Comparison of ENCODE assay signal across 24 cellular contexts in the genomic region with DNA sequence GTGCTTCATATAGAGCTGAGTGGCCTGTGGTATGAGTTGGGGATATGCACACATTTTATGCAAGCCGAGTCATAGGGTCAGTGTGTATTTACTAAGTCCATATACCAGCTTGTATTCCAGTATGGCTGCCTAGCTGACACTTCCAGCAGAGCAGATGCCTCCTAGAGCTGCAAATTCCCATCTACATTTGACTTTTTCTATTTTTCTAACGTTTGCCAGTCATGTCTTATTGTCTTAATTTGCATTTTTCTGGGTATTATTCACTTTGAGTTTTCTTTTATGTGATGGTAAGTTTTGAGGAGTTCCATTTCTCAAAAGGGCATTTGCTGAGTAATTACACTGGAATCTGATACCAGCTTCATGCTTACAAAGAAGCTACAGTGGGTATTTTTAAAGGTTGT.
A peak's percentile ranks its signal among the peaks of the same experiment; 100 is the strongest.
DNase-seq lines count a peak whose midpoint lies in the region; ATAC-seq, FAIRE-seq and TF ChIP-seq lines count a peak whose summit lies in the region.
"Had no signal": no experiment of that assay in that cellular context is flagged by ENCODE, and none has a peak within 500 bp of the region (broad histone marks: within the 10 kb centered on the region; RNA-seq: fewer than 3 reads in every experiment).

No MANE protein-coding gene starts in this region.

- H3K9me3 ChIP-seq in IMR-90 (ENCODE audit: control insufficient read depth, insufficient read depth, low read length) (no peaks in the 10 kb centered on the region), astrocyte (ENCODE audit: insufficient read depth, low read depth, low read length) (no peaks in the 10 kb centered on the region), keratinocyte (ENCODE audit: control insufficient read depth, low read depth, low read length) (no peaks in the 10 kb centered on the region), tibial artery (no peaks in the 10 kb centered on the region)
- H3K9me3 ChIP-seq: upper lobe of right lung had no signal

- H4K20me1 ChIP-seq in IMR-90 (ENCODE audit: insufficient read depth, low read length) (no peaks in the 10 kb centered on the region), astrocyte (ENCODE audit: insufficient read depth, low read length) (no peaks in the 10 kb centered on the region), keratinocyte (ENCODE audit: control insufficient read depth, extremely low read depth, insufficient read depth, low read length) (no peaks in the 10 kb centered on the region)

- H3K9me1 ChIP-seq in IMR-90 (ENCODE audit: insufficient read depth, low read length) (no peaks in the 10 kb centered on the region; the same call in 1 of the 2 replicates), keratinocyte (ENCODE audit: control insufficient read depth, extremely low read depth, insufficient read depth, low read length) (no peaks in the 10 kb centered on the region)

- no TSS peak for BruUV-seq in IMR-90 (replicated peaks; lab: Mats Ljungman, UMichigan)

- H2AFZ ChIP-seq in IMR-90 (replicated peaks; ENCODE audit: low read length, poor library complexity) (no peak overlapping the region), astrocyte (ENCODE audit: low read depth, low read length) (peak overlapping the region; percentile 51), keratinocyte (ENCODE audit: control insufficient read depth, low read length) (no peak overlapping the region)

- no peaks in the 10 kb centered on the region for H3K4me1 ChIP-seq in IMR-90 (ENCODE audit: control insufficient read depth, insufficient read depth, low read length)
- H3K4me1 ChIP-seq in astrocyte (ENCODE audit: insufficient read depth, low read length), result peaks cover 11% of the 10 kb centered on the region
- H3K4me1 ChIP-seq in keratinocyte (ENCODE audit: control insufficient read depth, extremely low read depth, insufficient read depth, low read length), result peaks cover 3% of the 10 kb centered on the region
- H3K4me1 ChIP-seq in tibial artery, result no peaks in the 10 kb centered on the region
- H3K4me1 ChIP-seq: upper lobe of right lung had no signal

- H3K9ac ChIP-seq in IMR-90 (ENCODE audit: low read depth, low read length) (no peak overlapping the region), astrocyte (ENCODE audit: low read length) (no peak overlapping the region), keratinocyte (ENCODE audit: control insufficient read depth, extremely low read depth, insufficient read depth, low read length) (no peak overlapping the region)

- POLR2A ChIA-PET in IMR-90 (lab: Charles Lee; ENCODE audit: unreplicated experiment), result no interaction called here

- no peak overlapping the region for H3K4me3 Mint-ChIP-seq in astrocyte (ENCODE audit: unreplicated experiment)
- H3K4me3 Mint-ChIP-seq: activated CD8-positive, alpha-beta memory T cell treated with anti-CD3 and anti-CD28 coated beads, Interleukin-2, amount 10 ng/mL, durations not matched to agents 7 days and 5 days; immature natural killer cell; natural killer cell; stimulated activated naive CD8-positive, alpha-beta T cell treated with anti-CD3 and anti-CD28 coated beads, Interleukin-15, Interleukin-2, amounts not matched to agents 100 ng/mL and 50 ng/mL, for 24 hours; T-helper 2 cell treated with Interferon-gamma antibody and Interleukin-4, amounts not matched to agents 5 μg/mL and 100 μg/mL, for 36 hours had no signal

- H4K5ac ChIP-seq in IMR-90 (ENCODE audit: low read depth, low read length), result no peak overlapping the region

- in situ Hi-C loops in IMR-90 (cut with MboI; ENCODE audit: low sequenced_read_pairs), result no loop called here

- H3K4me1 Mint-ChIP-seq in astrocyte (ENCODE audit: low read depth, unreplicated experiment), result peaks cover 5% of the 10 kb centered on the region
- H3K4me1 Mint-ChIP-seq: activated CD8-positive, alpha-beta memory T cell treated with anti-CD3 and anti-CD28 coated beads, Interleukin-2, amount 10 ng/mL, durations not matched to agents 7 days and 5 days; natural killer cell had no signal

- intact Hi-C loops in IMR-90 (cut with micrococcal nuclease) (no loop called here), tibial artery (cut with DNase I; ENCODE audit: low total_unique reads) (no loop called here)

- no peaks in the 10 kb centered on the region for H3K79me1 ChIP-seq in IMR-90 (ENCODE audit: low read depth in 1 of 2, low read length in 2 of 2)

- TF ChIP-seq RAD21 in IMR-90 (IDR thresholded peaks at IDR 0.05; ENCODE audit: low read length), result no peak

- no peaks in the 10 kb centered on the region for H3K27me3 ChIP-seq in IMR-90 (ENCODE audit: control insufficient read depth, insufficient read depth, low read length)
- H3K27me3 ChIP-seq in astrocyte (ENCODE audit: insufficient read depth, low read length), result no peaks in the 10 kb centered on the region
- no peaks in the 10 kb centered on the region for H3K27me3 ChIP-seq in keratinocyte (ENCODE audit: control insufficient read depth, extremely low read depth, insufficient read depth, low read length)
- no peaks in the 10 kb centered on the region for H3K27me3 ChIP-seq in tibial artery
- H3K27me3 ChIP-seq: upper lobe of right lung had no signal

- peak; percentile 56 for ATAC-seq in IMR-90 (ENCODE audit: low read depth)
- ATAC-seq: activated CD8-positive, alpha-beta memory T cell treated with anti-CD3 and anti-CD28 coated beads, Interleukin-2, amount 10 ng/mL, durations not matched to agents 7 days and 5 days; HCT116; natural killer cell; upper lobe of right lung had no signal

- no peak overlapping the region for H2BK15ac ChIP-seq in IMR-90 (ENCODE audit: low read depth, low read length)

- no peak overlapping the region for H2AK5ac ChIP-seq in IMR-90 (ENCODE audit: low read depth, low read length)

- H3K79me2 ChIP-seq in astrocyte (ENCODE audit: insufficient read depth, low read length) (no peaks in the 10 kb centered on the region), keratinocyte (ENCODE audit: control insufficient read depth, insufficient read depth, low read length) (no peaks in the 10 kb centered on the region)

- no peak overlapping the region for H3K18ac ChIP-seq in IMR-90 (ENCODE audit: low read depth, low read length)

- no peak overlapping the region for H3K14ac ChIP-seq in IMR-90 (replicated peaks; ENCODE audit: low read depth, low read length)

- no peak overlapping the region for H2BK20ac ChIP-seq in IMR-90 (ENCODE audit: low read depth, low read length)

- H3K9me3 Mint-ChIP-seq in astrocyte (ENCODE audit: unreplicated experiment), result no peaks in the 10 kb centered on the region

- no peaks in the 10 kb centered on the region for H3K27me3 Mint-ChIP-seq in astrocyte (ENCODE audit: low read depth, unreplicated experiment)
- H3K27me3 Mint-ChIP-seq: activated CD8-positive, alpha-beta memory T cell treated with anti-CD3 and anti-CD28 coated beads, Interleukin-2, amount 10 ng/mL, durations not matched to agents 7 days and 5 days; stimulated activated naive CD8-positive, alpha-beta T cell treated with anti-CD3 and anti-CD28 coated beads, Interleukin-15, Interleukin-2, amounts not matched to agents 100 ng/mL and 50 ng/mL, for 24 hours had no signal

- dilution Hi-C loops in IMR-90 (cut with HindIII; ENCODE audit: low sequenced_read_pairs, unreplicated experiment) (no loop called here), keratinocyte (cut with MboI; ENCODE audit: extremely low pct_ligation_motif_present, low sequenced_read_pairs) (no loop called here)

- WGBS in IMR-90 (ENCODE audit: extremely low coverage in 2 of 2, insufficient read length in 1 of 2), 2 experiments, result no CpG with 5 or more reads among the region's 2 CpGs

- no peaks in the 10 kb centered on the region for H3K36me3 ChIP-seq in IMR-90 (ENCODE audit: control insufficient read depth, insufficient read depth, low read length)
- no peaks in the 10 kb centered on the region for H3K36me3 ChIP-seq in astrocyte (ENCODE audit: insufficient read depth, low read length)
- no peaks in the 10 kb centered on the region for H3K36me3 ChIP-seq in keratinocyte (ENCODE audit: control insufficient read depth in 2 of 2, extremely low read depth in 1 of 2, insufficient read depth in 2 of 2, low read length in 2 of 2)
- no peaks in the 10 kb centered on the region for H3K36me3 ChIP-seq in tibial artery
- H3K36me3 ChIP-seq: upper lobe of right lung had no signal

- H3K36me3 Mint-ChIP-seq in astrocyte (ENCODE audit: low read depth, unreplicated experiment), result no peaks in the 10 kb centered on the region
- H3K36me3 Mint-ChIP-seq: activated CD8-positive, alpha-beta memory T cell treated with anti-CD3 and anti-CD28 coated beads, Interleukin-2, amount 10 ng/mL, durations not matched to agents 7 days and 5 days had no signal

- H3K27ac Mint-ChIP-seq in astrocyte (ENCODE audit: unreplicated experiment), result peak overlapping the region; percentile 42
- H3K27ac Mint-ChIP-seq: activated CD8-positive, alpha-beta memory T cell treated with anti-CD3 and anti-CD28 coated beads, Interleukin-2, amount 10 ng/mL, durations not matched to agents 7 days and 5 days; immature natural killer cell; natural killer cell; stimulated activated naive CD8-positive, alpha-beta T cell treated with anti-CD3 and anti-CD28 coated beads, Interleukin-15, Interleukin-2, amounts not matched to agents 100 ng/mL and 50 ng/mL, for 24 hours; T-helper 2 cell treated with Interferon-gamma antibody and Interleukin-4, amounts not matched to agents 5 μg/mL and 100 μg/mL, for 36 hours had no signal

- H2AK9ac ChIP-seq in IMR-90 (replicated peaks; ENCODE audit: low read depth, low read length, poor library complexity), result no peak overlapping the region

- FAIRE-seq in astrocyte (lab: Jason Lieb, UNC), result no peak
- FAIRE-seq in keratinocyte (lab: Jason Lieb, UNC), result peak; percentile 71
- FAIRE-seq in frontal cortex (lab: Jason Lieb, UNC), result no peak
- FAIRE-seq: A204.1 had no signal

- H2BK5ac ChIP-seq in IMR-90 (ENCODE audit: low read depth, low read length, poor library complexity, severe bottlenecking), result no peak overlapping the region

- H4K8ac ChIP-seq in IMR-90 (ENCODE audit: low read depth in 2 of 2, low read length in 2 of 2), result no peak overlapping the region

- no peak overlapping the region for H3K4me3 ChIP-seq in IMR-90 (ENCODE audit: insufficient read depth, low read depth, low read length)
- no peak overlapping the region for H3K4me3 ChIP-seq in astrocyte (ENCODE audit: insufficient read depth, low read depth, low read length)
- no peak overlapping the region for H3K4me3 ChIP-seq in keratinocyte (ENCODE audit: control insufficient read depth in 2 of 3, extremely low read depth in 1 of 3, insufficient read depth in 2 of 3, low read depth in 1 of 3, low read length in 3 of 3)
- no peak overlapping the region for H3K4me3 ChIP-seq in tibial artery
- H3K4me3 ChIP-seq: lung, upper lobe of right lung had no signal

- H3K4me2 ChIP-seq in IMR-90 (ENCODE audit: low read depth, low read length), result no peak overlapping the region
- H3K4me2 ChIP-seq in astrocyte (ENCODE audit: low read length), result peak overlapping the region; percentile 29
- peak overlapping the region; percentile 59 for H3K4me2 ChIP-seq in keratinocyte (ENCODE audit: control insufficient read depth, extremely low read depth, insufficient read depth, low read depth, low read length)

- H3K23ac ChIP-seq in IMR-90 (ENCODE audit: low read depth, low read length), result no peak overlapping the region

- CTCF ChIA-PET in IMR-90 (lab: Yijun Ruan, JAX), result no interaction called here

- TF ChIP-seq POLR2A in IMR-90 (IDR thresholded peaks at IDR 0.05; ENCODE audit: low read depth, low read length), result no peak

- H4K91ac ChIP-seq in IMR-90 (ENCODE audit: insufficient read depth, low read depth, low read length), result no peak overlapping the region

- H3K4ac ChIP-seq in IMR-90 (ENCODE audit: low read depth, low read length), result no peak overlapping the region

- H3K56ac ChIP-seq in IMR-90 (ENCODE audit: extremely low read depth, insufficient read depth, low read length), result no peak overlapping the region

- no peak overlapping the region for H2BK120ac ChIP-seq in IMR-90 (ENCODE audit: low read depth, low read length)

- DNase-seq in A172 (ENCODE audit: low spot score) (peak; percentile 63), IMR-90 (peak; percentile 2), astrocyte (ENCODE audit: low read depth) (peak; percentile 37), keratinocyte (ENCODE audit: low read depth, low spot score) (peak; percentile 0), NK-92 (lab: John Stamatoyannopoulos, UW; ENCODE audit: unreplicated experiment) (no peak), tibial artery (no peak), frontal cortex (ENCODE audit: low spot score in 2 of 2) (no peak), activated gamma-delta T cell (lab: John Stamatoyannopoulos, UW) (no peak)
- DNase-seq: activated CD8-positive, alpha-beta memory T cell treated with anti-CD3 and anti-CD28 coated beads, Interleukin-2, amount 10 ng/mL, durations not matched to agents 7 days and 5 days; activated effector memory CD4-positive, alpha-beta T cell treated with anti-CD3 and anti-CD28 coated beads, Interleukin-2, amount 50 U/mL, for 16 hours; cortex of kidney; DMS153; head of caudate nucleus; immature natural killer cell; natural killer cell; NCI-H2227 treated with DMSO at 0.1 percent for 48 hours; SIG-M5; upper lobe of right lung had no signal

- H3K27ac ChIP-seq in IMR-90 (ENCODE audit: insufficient read depth, low read length) (no peak overlapping the region), astrocyte (ENCODE audit: low read depth, low read length) (no peak overlapping the region), keratinocyte (ENCODE audit: control insufficient read depth, insufficient read depth, low read length) (no peak overlapping the region), tibial artery (no peak overlapping the region)
- H3K27ac ChIP-seq: C4-2B, upper lobe of right lung had no signal

- TF ChIP-seq CTCF in IMR-90 (conservative IDR thresholded peaks at IDR 0.05; ENCODE audit: low read depth, low read length) (no peak), astrocyte (IDR thresholded peaks at IDR 0.05; ENCODE audit: insufficient read depth, low read depth, low read length) (no peak), keratinocyte (optimal IDR thresholded peaks at IDR 0.05 in 1 of 3, IDR thresholded peaks at IDR 0.05 in 1 of 3, conservative IDR thresholded peaks at IDR 0.05 in 1 of 3; ENCODE audit: extremely low read depth in 1 of 3, insufficient read depth in 2 of 3, low read length in 3 of 3) (no peak), tibial artery (IDR thresholded peaks at IDR 0.05) (no peak)

Comparison
In these comparisons a context has a peak if more than half of its experiments do, and no peak if none do; other contexts are left out.
1. DNase-seq: peak in A172 (single experiment), IMR-90 (single experiment), astrocyte (single experiment) and keratinocyte (single experiment); none in NK-92 (single experiment), tibial artery (0 of 2), frontal cortex (0 of 2) and activated gamma-delta T cell (single experiment).